8 cellular contexts compared by ENCODE assay signal in genomic region chr7:70693690-70694356, GRCh38.
DNase-seq lines count a peak whose midpoint lies in the region; ATAC-seq and TF ChIP-seq lines count a peak whose summit lies in the region.

No MANE protein-coding gene starts in this region.

- peaks cover 12 to 34% (median 33%) of the 10 kb centered on the region in 3 donors for H3K4me1 Mint-ChIP-seq in T-cell
- H3K4me1 Mint-ChIP-seq in brain = peaks cover 8% of the 10 kb centered on the region

- TF ChIP-seq CTCF in brain (conservative IDR thresholded peaks at IDR 0.05) = peak in 1 of 2 experiments; percentile 44

- POLR2A ChIA-PET in T-cell (lab: Charles Lee) = interaction anchor here in 1 of 2 donors (0.6 to 0.7 kb wide), 2 partner anchors 85 to 130 kb away, joined by 3 read pairs; no protein-coding TSS in a partner anchor

- H3K4me3 Mint-ChIP-seq in T-cell = peak overlapping the region; percentile 71 to 77 (median 72)
- H3K4me3 Mint-ChIP-seq in brain = peak overlapping the region; percentile 82 to 95 (median 88)

- DNase-seq in DMS114 treated with DMSO at 0.1 percent for 48 hours (lab: John Stamatoyannopoulos, UW; ENCODE audit: unreplicated experiment) (peak; percentile 22), LoVo (ENCODE audit: low spot score) (peak; percentile 83), T-cell (peak; percentile 20 to 71 (median 54)), iPS-NIHi11 (ENCODE audit: low spot score) (peak; percentile 88), NCI-H128 (lab: John Stamatoyannopoulos, UW; ENCODE audit: unreplicated experiment) (no peak)
- peak; percentile 7 to 22 for DNase-seq in stimulated activated CD4-positive, alpha-beta T cell treated with anti-CD3 and anti-CD28 coated beads, Interleukin-15, amount 100 ng/mL, for 1 hour (ENCODE audit: low read depth in 1 of 2, low spot score in 1 of 2)

- CTCF ChIA-PET in T-cell (lab: Charles Lee) = interaction anchor here in 1 of 2 donors (0.8 kb wide), 1 partner anchor 45 kb away, joined by 10 read pairs; no protein-coding TSS in a partner anchor

- H3K36me3 Mint-ChIP-seq in T-cell (no peaks in the 10 kb centered on the region), brain (no peaks in the 10 kb centered on the region)

- ATAC-seq in GM21515 (IDR thresholded peaks at IDR 0.05; ENCODE audit: unreplicated experiment) (peak; percentile 68), T-cell (replicated peaks in 1 of 4) (peak; percentile 78 to 85 (median 78))

- peaks cover 14 to 36% of the 10 kb centered on the region in 2 donors for H3K27me3 Mint-ChIP-seq in T-cell
- peaks cover 38% of the 10 kb centered on the region for H3K27me3 Mint-ChIP-seq in brain

- H3K27ac Mint-ChIP-seq in T-cell (peak overlapping the region; percentile 69 to 81), brain (peak overlapping the region; percentile 70 to 97 (median 92))

- no peaks in the 10 kb centered on the region for H3K9me3 Mint-ChIP-seq in T-cell
- peaks cover 0 to 3% (median 0%) of the 10 kb centered on the region in 5 experiments for H3K9me3 Mint-ChIP-seq in brain
